In the genomic region with DNA sequence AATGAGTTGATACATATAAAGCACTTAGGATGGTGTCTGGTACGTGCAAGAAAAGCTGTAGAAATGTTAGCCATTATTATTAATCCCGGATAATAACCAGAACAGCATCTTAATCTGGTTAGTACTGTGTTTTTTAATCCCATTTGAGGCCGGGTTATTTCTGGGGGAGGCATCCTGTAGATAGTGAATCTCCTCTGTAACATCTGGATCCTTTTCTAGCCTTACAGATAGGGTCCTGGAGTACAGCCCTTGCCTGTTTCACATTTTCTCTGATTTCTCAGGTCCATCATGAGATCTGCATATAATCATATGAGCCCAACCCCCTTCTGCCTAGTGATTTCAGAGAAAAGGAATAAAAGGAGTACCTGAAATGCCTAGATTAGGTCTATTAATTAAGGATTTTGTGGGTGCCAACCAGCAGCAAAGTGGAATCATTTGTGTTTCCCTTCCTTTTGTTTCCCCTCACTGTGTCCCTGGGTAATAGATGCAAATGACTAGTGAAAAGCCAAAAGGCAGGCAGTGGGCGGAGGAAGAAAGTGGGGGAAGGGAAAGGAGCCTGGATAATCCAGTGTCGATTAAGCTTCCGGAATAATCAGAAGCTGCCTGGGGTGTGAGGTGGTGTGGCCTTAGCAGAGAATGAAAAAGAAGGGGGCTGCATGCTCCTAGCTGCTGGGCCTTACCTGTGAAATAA, we compare ENCODE assay signal across 20 cellular contexts.
DNase-seq lines count a peak whose midpoint lies in the region; TF ChIP-seq lines count a peak whose summit lies in the region.
"Had no signal": no experiment of that assay in that cellular context is flagged by ENCODE, and none has a peak within 500 bp of the region (broad histone marks: within the 10 kb centered on the region; RNA-seq: fewer than 3 reads in every experiment).

No MANE protein-coding gene starts in this region.

- no peaks in the 10 kb centered on the region for H3K27me3 ChIP-seq in Karpas-422 (ENCODE audit: low read length)

- no peak overlapping the region for H3K4me3 ChIP-seq in Karpas-422 (ENCODE audit: low read length)
- H3K4me3 ChIP-seq: thoracic aorta had no signal

- H3K9ac ChIP-seq in Karpas-422 (ENCODE audit: low read length): peak overlapping the region; percentile 31; the same call in 1 of the 2 replicates

- H3K79me2 ChIP-seq in Karpas-422 (ENCODE audit: low read length): peaks cover 91% of the 10 kb centered on the region

- peak overlapping the region; percentile 46 for H3K4me2 ChIP-seq in Karpas-422 (ENCODE audit: low read depth, low read length, poor library complexity, severe bottlenecking)

- H3K36me3 ChIP-seq in Karpas-422 (ENCODE audit: insufficient read depth, low read length): no peaks in the 10 kb centered on the region
- H3K36me3 ChIP-seq: thoracic aorta had no signal

- H3K27ac ChIP-seq in Karpas-422 (ENCODE audit: low read length): peak overlapping the region; percentile 69
- H3K27ac ChIP-seq: HL-60, thoracic aorta had no signal

- TF ChIP-seq POLR2A in erythroblast (IDR thresholded peaks at IDR 0.05; ENCODE audit: low read length): no peak

- H3K4me1 ChIP-seq in Karpas-422 (ENCODE audit: low read length): peaks cover 65% of the 10 kb centered on the region

- no peaks in the 10 kb centered on the region for H3K9me3 ChIP-seq in Karpas-422 (ENCODE audit: low read length)
- H3K9me3 ChIP-seq: thoracic aorta had no signal

- no peaks in the 10 kb centered on the region for H4K20me1 ChIP-seq in Karpas-422 (ENCODE audit: insufficient read depth, low read depth, low read length)

- H2AFZ ChIP-seq in Karpas-422 (ENCODE audit: low read length): no peak overlapping the region

- no peaks in the 10 kb centered on the region for H3K9me2 ChIP-seq in Karpas-422 (replicated peaks; ENCODE audit: insufficient read depth, low read length)

- DNase-seq in Karpas-422 (no peak), ecto neural progenitor cell (ENCODE audit: low spot score) (peak; percentile 60), iPS-NIHi7 (ENCODE audit: extremely low spot score) (peak; percentile 77), erythroblast (lab: John Stamatoyannopoulos, UW) (no peak), GM19240 (ENCODE audit: insufficient read length, low spot score) (no peak), DMS 273 (lab: John Stamatoyannopoulos, UW; ENCODE audit: unreplicated experiment) (no peak)
- DNase-seq in activated CD4-positive, CD25-positive, alpha-beta regulatory T cell (lab: John Stamatoyannopoulos, UW): no peak
- DNase-seq: activated CD4-positive, alpha-beta T cell treated with anti-CD3 and anti-CD28 coated beads for 4 hours; activated naive CD4-positive, alpha-beta T cell; activated T-cell treated with anti-CD3 and anti-CD28 coated beads, Interleukin-2, amount 50 U/mL, for 1 hour; Calu3; left cardiac atrium; NCI-H1694 treated with DMSO at 0.1 percent for 48 hours; NCI-H2171 treated with DMSO at 0.1 percent for 48 hours; nucleus accumbens; RPMI8226; stimulated activated naive CD8-positive, alpha-beta T cell treated with anti-CD3 and anti-CD28 coated beads, Interleukin-15, Interleukin-2, amounts not matched to agents 100 U/mL and 50 U/mL, for 24 hours; T-helper 2 cell had no signal

Comparison
In these comparisons a context has a peak if more than half of its experiments do, and no peak if none do; other contexts are left out.
1. DNase-seq: peak in ecto neural progenitor cell (single experiment) and iPS-NIHi7 (single experiment); none in Karpas-422 (single experiment), erythroblast (0 of 2), activated CD4-positive, CD25-positive, alpha-beta regulatory T cell (0 of 4), GM19240 (single experiment) and DMS 273 (single experiment).